ENCODE assay signal across 19 cellular contexts in the genomic region with DNA sequence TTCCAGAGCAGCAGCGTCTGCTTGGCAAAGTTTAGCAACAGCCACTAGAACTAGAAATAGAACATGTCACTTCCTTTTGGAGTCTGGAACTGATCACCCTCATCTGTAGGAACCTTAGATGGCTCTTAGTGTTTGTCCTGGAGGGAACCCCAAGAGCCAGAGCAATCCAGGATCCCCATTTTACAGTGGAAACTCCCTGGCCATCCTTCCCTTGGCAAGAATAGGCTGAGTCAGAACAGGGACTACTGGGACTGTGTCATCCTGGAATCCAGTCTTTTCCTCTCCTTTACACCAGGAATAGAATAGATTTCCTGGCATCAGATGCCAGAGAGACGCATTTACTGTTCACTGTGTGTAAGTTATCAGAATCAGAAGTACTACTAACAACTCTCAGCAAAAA. TPM values are rescaled to one million over a fixed set of nuclear protein-coding genes. Genes with fewer than 3 reads are reported as not detected.
DNase-seq lines count a peak whose midpoint lies in the region; ATAC-seq, FAIRE-seq and TF ChIP-seq lines count a peak whose summit lies in the region.
"Had no signal": no experiment of that assay in that cellular context is flagged by ENCODE, and none has a peak within 500 bp of the region (broad histone marks: within the 10 kb centered on the region; RNA-seq: fewer than 3 reads in every experiment).

No MANE protein-coding gene starts in this region.

- peak; percentile 38 for FAIRE-seq in H54 (lab: Jason Lieb, UNC)

- H3K27ac Mint-ChIP-seq in CD14-positive monocyte, result peak overlapping the region in 3 of 7 donors; percentile 28 to 77 (median 66)
- no peak overlapping the region for H3K27ac Mint-ChIP-seq in osteocyte (ENCODE audit: unreplicated experiment)
- H3K27ac Mint-ChIP-seq: activated CD8-positive, alpha-beta memory T cell treated with anti-CD3 and anti-CD28 coated beads, Interleukin-2, amount 10 ng/mL, durations not matched to agents 7 days and 5 days; B cell; effector memory CD8-positive, alpha-beta T cell had no signal

- ATAC-seq in left cardiac atrium, result peak; percentile 59 to 66
- ATAC-seq in sciatic nerve, result peak; percentile 41
- no peak for ATAC-seq in HG03457 (IDR thresholded peaks at IDR 0.05; ENCODE audit: unreplicated experiment)
- ATAC-seq in HG02759 (IDR thresholded peaks at IDR 0.05; ENCODE audit: unreplicated experiment), result no peak
- ATAC-seq: activated CD8-positive, alpha-beta memory T cell treated with anti-CD3 and anti-CD28 coated beads, Interleukin-2, amount 10 ng/mL, durations not matched to agents 7 days and 5 days; effector memory CD8-positive, alpha-beta T cell had no signal

- TF ChIP-seq POLR2A in H54 (IDR thresholded peaks at IDR 0.05; ENCODE audit: low read depth, low read length), result no peak

- no peaks in the 10 kb centered on the region for H3K4me1 Mint-ChIP-seq in CD14-positive monocyte
- peaks cover 4% of the 10 kb centered on the region for H3K4me1 Mint-ChIP-seq in osteocyte (ENCODE audit: unreplicated experiment)
- H3K4me1 Mint-ChIP-seq: B cell had no signal

- no peak for TF ChIP-seq CTCF in CD14-positive monocyte (IDR thresholded peaks at IDR 0.05)
- TF ChIP-seq CTCF in osteocyte (IDR thresholded peaks at IDR 0.05), result no peak

- H3K4me3 Mint-ChIP-seq in CD14-positive monocyte (no peak overlapping the region), osteocyte (ENCODE audit: unreplicated experiment) (no peak overlapping the region)
- H3K4me3 Mint-ChIP-seq: activated CD8-positive, alpha-beta memory T cell treated with anti-CD3 and anti-CD28 coated beads, Interleukin-2, amount 10 ng/mL, durations not matched to agents 7 days and 5 days; B cell; effector memory CD8-positive, alpha-beta T cell had no signal

- DNase-seq in H54 (ENCODE audit: insufficient read length, low spot score), result no peak
- DNase-seq in dermis blood vessel endothelial cell, result peak; percentile 69
- no peak for DNase-seq in left cardiac atrium
- DNase-seq in sciatic nerve (ENCODE audit: low spot score), result no peak
- DNase-seq in CD14-positive monocyte (ENCODE audit: low spot score), result no peak
- DNase-seq in osteocyte (ENCODE audit: extremely low spot score, unreplicated experiment), result no peak
- DNase-seq: activated CD4-positive, alpha-beta T cell treated with anti-CD3 and anti-CD28 coated beads for 4 hours; activated CD8-positive, alpha-beta memory T cell treated with anti-CD3 and anti-CD28 coated beads, Interleukin-2, amount 10 ng/mL, durations not matched to agents 7 days and 5 days; adrenal gland; cerebellar nuclear complex; effector memory CD8-positive, alpha-beta T cell; foreskin melanocyte; NCI-H1436 treated with DMSO at 0.1 percent for 48 hours; NCI-H774; PC-9; stimulated activated CD4-positive, alpha-beta T cell treated with anti-CD3 and anti-CD28 coated beads, Interleukin-4, amount 100 ng/mL, for 4 hours had no signal

- H3K27me3 Mint-ChIP-seq in CD14-positive monocyte (ENCODE audit: low read depth in 3 of 3) (peaks cover 0 to 2% (median 0%) of the 10 kb centered on the region in 3 donors), osteocyte (ENCODE audit: unreplicated experiment) (no peaks in the 10 kb centered on the region)
- H3K27me3 Mint-ChIP-seq: activated CD8-positive, alpha-beta memory T cell treated with anti-CD3 and anti-CD28 coated beads, Interleukin-2, amount 10 ng/mL, durations not matched to agents 7 days and 5 days; B cell; effector memory CD8-positive, alpha-beta T cell had no signal

- intact Hi-C loops in left cardiac atrium (cut with DNase I) (no loop called here), sciatic nerve (cut with DNase I) (no loop called here), CD14-positive monocyte (cut with micrococcal nuclease) (no loop called here)

- peaks cover 56 to 69% of the 10 kb centered on the region in 2 donors for H3K36me3 Mint-ChIP-seq in CD14-positive monocyte
- H3K36me3 Mint-ChIP-seq in osteocyte (ENCODE audit: unreplicated experiment), result peaks cover 18% of the 10 kb centered on the region

- H3K9me3 Mint-ChIP-seq in CD14-positive monocyte (no peaks in the 10 kb centered on the region), osteocyte (ENCODE audit: unreplicated experiment) (no peaks in the 10 kb centered on the region)
- H3K9me3 Mint-ChIP-seq: effector memory CD8-positive, alpha-beta T cell had no signal

RNA-seq across cellular contexts. Expression of gene GRHL1, which starts 33.2 kb away (rescaled TPM):
- total RNA-seq in dermis blood vessel endothelial cell (0.37 and 0.85 TPM in 2 replicates), left cardiac atrium (1 to 10 TPM; 1.4 to 5.7 TPM), sciatic nerve (1.5 TPM), osteocyte (0.32 and 0.81 TPM in 2 replicates)
- not detected for polyA plus RNA-seq in CD14-positive monocyte

Comparison
In these comparisons a context has a peak if more than half of its experiments do, and no peak if none do; other contexts are left out.
1. ATAC-seq: peak in left cardiac atrium (2 of 2) and sciatic nerve (single experiment); none in HG03457 (single experiment) and HG02759 (single experiment).